In the genomic region with DNA sequence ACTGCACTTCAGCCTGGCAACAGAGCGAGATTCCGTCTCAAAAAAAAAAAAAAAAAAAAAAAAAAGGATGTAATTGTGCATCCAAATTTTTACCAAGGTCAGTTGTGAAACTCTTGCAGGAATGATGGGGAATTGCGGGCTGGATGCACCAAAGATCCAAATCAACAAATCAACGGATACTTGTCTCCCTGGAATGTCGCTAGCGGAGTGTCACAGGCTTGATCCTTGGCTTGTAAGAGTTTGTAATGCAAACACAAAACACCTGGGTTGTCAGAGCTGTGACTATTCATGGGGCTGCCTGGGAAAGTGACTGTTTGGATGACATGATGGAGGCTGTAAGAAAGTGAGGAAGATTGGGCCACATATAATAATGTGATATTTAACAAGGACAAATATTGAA, we compare ENCODE assay signal across 23 cellular contexts. TPM values are rescaled to one million over a fixed set of nuclear protein-coding genes. Genes with fewer than 3 reads are reported as not detected.
"Had no signal": no experiment of that assay in that cellular context is flagged by ENCODE, and none has a peak within 500 bp of the region (broad histone marks: within the 10 kb centered on the region; RNA-seq: fewer than 3 reads in every experiment).

No MANE protein-coding gene starts in this region.

- FAIRE-seq: endometrium had no signal

- H3K27ac ChIP-seq: coronary artery, dorsolateral prefrontal cortex, esophagus squamous epithelium, lower lobe of right lung, testis, tibial nerve, vagina had no signal

- H3K36me3 Mint-ChIP-seq: memory B cell; mesothelial cell of epicardium; natural killer cell; stimulated activated naive B cell treated with anti-CD40 and anti-IgM and Interleukin-4, amounts not matched to agents 10 μg/mL and 1 μg/mL and 100 μg/mL, for 72 hours had no signal

- H3K9me3 Mint-ChIP-seq: memory B cell; mesothelial cell of epicardium; natural killer cell; neural crest cell; stimulated activated naive B cell treated with anti-CD40 and anti-IgM and Interleukin-4, amounts not matched to agents 10 μg/mL and 1 μg/mL and 100 μg/mL, for 72 hours; stimulated activated naive CD8-positive, alpha-beta T cell treated with anti-CD3 and anti-CD28 coated beads, Interleukin-15, amount 100 ng/mL, for 72 hours had no signal

- H3K4me1 Mint-ChIP-seq: mesothelial cell of epicardium had no signal

- H3K4me3 ChIP-seq: coronary artery, dorsolateral prefrontal cortex, esophagus squamous epithelium, lower lobe of right lung, spleen, testis, tibial nerve, upper lobe of right lung, vagina had no signal

- H3K9me3 ChIP-seq: esophagus squamous epithelium, lower lobe of right lung, spleen, testis, tibial nerve, upper lobe of right lung, vagina had no signal

- H3K36me3 ChIP-seq: esophagus squamous epithelium, tibial nerve, upper lobe of right lung, vagina had no signal

- H3K27ac Mint-ChIP-seq: memory B cell; mesothelial cell of epicardium; natural killer cell; stimulated activated naive B cell treated with anti-CD40 and anti-IgM and Interleukin-4, amounts not matched to agents 10 μg/mL and 1 μg/mL and 100 μg/mL, for 72 hours; stimulated activated naive CD8-positive, alpha-beta T cell treated with anti-CD3 and anti-CD28 coated beads, Interleukin-15, amount 100 ng/mL, for 72 hours had no signal

- ATAC-seq: lower lobe of right lung; natural killer cell; sciatic nerve; stimulated activated naive B cell treated with anti-CD40 and anti-IgM and Interleukin-4, amounts not matched to agents 10 μg/mL and 1 μg/mL and 100 μg/mL, for 72 hours; stimulated activated naive CD8-positive, alpha-beta T cell treated with anti-CD3 and anti-CD28 coated beads, Interleukin-15, amount 100 ng/mL, for 72 hours; upper lobe of right lung had no signal

- DNase-seq: dorsolateral prefrontal cortex; effector CD8-positive, alpha-beta T cell; esophagus squamous epithelium; foreskin fibroblast; lower lobe of right lung; natural killer cell; spleen; stimulated activated CD4-positive, alpha-beta T cell treated with anti-CD3 and anti-CD28 coated beads, Interleukin-15, amount 100 ng/mL, for 24 hours; stimulated activated CD4-positive, alpha-beta T cell treated with anti-CD3 and anti-CD28 coated beads, Interleukin-1b, Interleukin-23, amount 100 ng/mL, for 48 hours; stimulated activated CD4-positive, alpha-beta T cell treated with anti-CD3 and anti-CD28 coated beads, Interleukin-4, amount 100 ng/mL, for 24 hours; stimulated activated naive B cell treated with anti-CD40 and anti-IgM and Interleukin-4, amounts not matched to agents 10 μg/mL and 1 μg/mL and 100 μg/mL, for 72 hours; stimulated activated naive CD8-positive, alpha-beta T cell treated with anti-CD3 and anti-CD28 coated beads, Interleukin-15, amount 100 ng/mL, for 72 hours; testis; upper lobe of right lung had no signal

- H3K27me3 ChIP-seq: testis had no signal

- H3K4me3 Mint-ChIP-seq: memory B cell; mesothelial cell of epicardium; natural killer cell; stimulated activated naive B cell treated with anti-CD40 and anti-IgM and Interleukin-4, amounts not matched to agents 10 μg/mL and 1 μg/mL and 100 μg/mL, for 72 hours; stimulated activated naive CD8-positive, alpha-beta T cell treated with anti-CD3 and anti-CD28 coated beads, Interleukin-15, amount 100 ng/mL, for 72 hours had no signal

RNA-seq across cellular contexts. Expression of a gene that starts 25.1 kb away (rescaled TPM):
- total RNA-seq: myocyte, natural killer cell, neural crest cell had no signal
